Comparison of ENCODE assay signal across 8 cellular contexts in genomic region chr7:135558337-135558767, GRCh38. TPM values are rescaled to one million over a fixed set of nuclear protein-coding genes. Genes with fewer than 3 reads are reported as not detected.
DNase-seq lines count a peak whose midpoint lies in the region; ATAC-seq, FAIRE-seq and TF ChIP-seq lines count a peak whose summit lies in the region.

No MANE protein-coding gene starts in this region.

- no peaks in the 10 kb centered on the region for H3K27me3 ChIP-seq in NT2/D1 (ENCODE audit: insufficient read depth, insufficient read length)

- no peaks in the 10 kb centered on the region for H3K9me3 ChIP-seq in NT2/D1 (ENCODE audit: insufficient read depth, low read length)

- H3K9me3 Mint-ChIP-seq in stimulated activated effector memory CD8-positive, alpha-beta T cell treated with anti-CD3 and anti-CD28 coated beads, Interleukin-12 subunit alpha, Interleukin-12 subunit beta, amount 100 ng/mL, for 72 hours = no peaks in the 10 kb centered on the region

- no peak overlapping the region for H3K4me3 Mint-ChIP-seq in stimulated activated effector memory CD8-positive, alpha-beta T cell treated with anti-CD3 and anti-CD28 coated beads, Interleukin-12 subunit alpha, Interleukin-12 subunit beta, amount 100 ng/mL, for 72 hours

- H3K9ac ChIP-seq in NT2/D1 (ENCODE audit: insufficient read length, low read depth) = peak overlapping the region; percentile 99

- ATAC-seq in GM21390 (IDR thresholded peaks at IDR 0.05; ENCODE audit: unreplicated experiment) = peak; percentile 63
- ATAC-seq in stimulated activated effector memory CD8-positive, alpha-beta T cell treated with anti-CD3 and anti-CD28 coated beads, Interleukin-12 subunit alpha, Interleukin-12 subunit beta, amount 100 ng/mL, for 72 hours = peak; percentile 83

- H3K4me1 ChIP-seq in NT2/D1 (ENCODE audit: insufficient read depth, insufficient read length) = peaks cover 2% of the 10 kb centered on the region

- H3K4me3 ChIP-seq in NT2/D1 (ENCODE audit: insufficient read length, low read depth) (peak overlapping the region; percentile 93), epithelial cell of proximal tubule (ENCODE audit: low read depth, low read length) (peak overlapping the region; percentile 93)

- no peak overlapping the region for H3K27ac Mint-ChIP-seq in stimulated activated effector memory CD8-positive, alpha-beta T cell treated with anti-CD3 and anti-CD28 coated beads, Interleukin-12 subunit alpha, Interleukin-12 subunit beta, amount 100 ng/mL, for 72 hours

- DNase-seq in D721Med (ENCODE audit: insufficient read length, low spot score) (peak; percentile 28), HT1080 (ENCODE audit: low read depth) (peak; percentile 69), NT2/D1 (ENCODE audit: low read depth, low spot score) (peak; percentile 36), epithelial cell of proximal tubule (ENCODE audit: low read depth) (no peak), myocyte (ENCODE audit: low read depth) (peak; percentile 82)
- DNase-seq in activated CD8-positive, alpha-beta memory T cell treated with anti-CD3 and anti-CD28 coated beads, Interleukin-2, amount 50 U/mL, for 48 hours = peak; percentile 70
- peak; percentile 41 to 79 for DNase-seq in stimulated activated effector memory CD8-positive, alpha-beta T cell treated with anti-CD3 and anti-CD28 coated beads, Interleukin-12 subunit alpha, Interleukin-12 subunit beta, amount 100 ng/mL, for 72 hours (ENCODE audit: low spot score in 2 of 2)

- peak; percentile 57 for TF ChIP-seq CTCF in D721Med (IDR thresholded peaks at IDR 0.05; ENCODE audit: insufficient read depth, missing control alignments)
- peak; percentile 63 for TF ChIP-seq CTCF in epithelial cell of proximal tubule (conservative IDR thresholded peaks at IDR 0.05; ENCODE audit: low read depth, low read length)

- peaks cover 24% of the 10 kb centered on the region for H3K36me3 Mint-ChIP-seq in stimulated activated effector memory CD8-positive, alpha-beta T cell treated with anti-CD3 and anti-CD28 coated beads, Interleukin-12 subunit alpha, Interleukin-12 subunit beta, amount 100 ng/mL, for 72 hours

- H3K4me1 Mint-ChIP-seq in stimulated activated effector memory CD8-positive, alpha-beta T cell treated with anti-CD3 and anti-CD28 coated beads, Interleukin-12 subunit alpha, Interleukin-12 subunit beta, amount 100 ng/mL, for 72 hours = peaks cover 21% of the 10 kb centered on the region

- H3K36me3 ChIP-seq in NT2/D1 (ENCODE audit: insufficient read depth, insufficient read length, low read length) = peaks cover 14% of the 10 kb centered on the region

- no peak for FAIRE-seq in D721Med (lab: Jason Lieb, UNC)

RNA-seq across cellular contexts. Expression of gene NUP205, which starts 0.6 kb away (rescaled TPM):
- total RNA-seq in HT1080 (2014; rRNA removed; shearing (Covaris generic)) = 105 and 122 TPM in 2 replicates
- 48.7 and 54.5 TPM in 2 replicates for polyA plus RNA-seq in HT1080 (2015; cell fraction: cytosol; rRNA removed)
- polyA plus RNA-seq in HT1080 (2015; cell fraction: nucleus; rRNA removed) = 148 and 158 TPM in 2 replicates
- 89.9 and 91.6 TPM in 2 replicates for total RNA-seq in epithelial cell of proximal tubule
- 32.2 and 33.9 TPM in 2 replicates for total RNA-seq in myocyte
- polyA plus RNA-seq in myocyte (2012) = 12.1 TPM

RNA-seq across cellular contexts. Expression of gene CNOT4, which starts 48.5 kb away (rescaled TPM):
- total RNA-seq in HT1080 (2014; rRNA removed; shearing (Covaris generic)) = 9.3 and 13.2 TPM in 2 replicates
- 9.3 and 11.7 TPM in 2 replicates for polyA plus RNA-seq in HT1080 (2015; cell fraction: cytosol; rRNA removed)
- 19.1 and 19.6 TPM in 2 replicates for polyA plus RNA-seq in HT1080 (2015; cell fraction: nucleus; rRNA removed)
- 9.4 and 10.4 TPM in 2 replicates for total RNA-seq in epithelial cell of proximal tubule
- 20.7 and 21.7 TPM in 2 replicates for total RNA-seq in myocyte
- polyA plus RNA-seq in myocyte (2012) = 14.4 TPM
